13 cellular contexts compared by ENCODE assay signal in the genomic region with DNA sequence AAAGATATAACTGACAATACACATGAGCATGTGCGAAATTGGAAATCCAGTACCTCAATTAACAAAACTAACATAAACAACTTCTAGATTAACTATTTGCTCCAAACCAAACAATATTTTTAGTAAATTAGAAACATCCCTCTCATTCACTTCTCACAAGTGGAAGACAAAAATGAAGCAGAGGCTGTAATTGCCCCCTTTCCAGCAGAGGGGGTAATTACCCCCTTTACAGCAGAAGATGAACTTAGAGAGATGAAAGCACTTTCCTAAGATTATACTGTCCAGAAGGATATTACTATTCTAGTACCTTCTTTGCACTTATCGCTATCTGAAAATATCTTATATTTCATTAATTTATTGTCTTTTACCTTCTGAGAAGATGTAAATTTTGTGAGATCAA.
DNase-seq lines count a peak whose midpoint lies in the region; ATAC-seq, FAIRE-seq and TF ChIP-seq lines count a peak whose summit lies in the region.
"Had no signal": no experiment of that assay in that cellular context is flagged by ENCODE, and none has a peak within 500 bp of the region (broad histone marks: within the 10 kb centered on the region; RNA-seq: fewer than 3 reads in every experiment).

No MANE protein-coding gene starts in this region.

- H3K4me2 ChIP-seq in HepG2 (ENCODE audit: low read depth, low read length) (no peak overlapping the region), OCI-LY1 (ENCODE audit: low read length) (no peak overlapping the region), mesendoderm (ENCODE audit: low read length) (no peak overlapping the region)

- no peak for FAIRE-seq in HepG2 (lab: Jason Lieb, UNC)
- FAIRE-seq: K562 had no signal

- no peak overlapping the region for H3K27ac ChIP-seq in HepG2 (ENCODE audit: extremely low read length, insufficient read depth, low read length)
- H3K27ac ChIP-seq in right lobe of liver = no peak overlapping the region
- no peak overlapping the region for H3K27ac ChIP-seq in OCI-LY1 (ENCODE audit: low read depth, low read length, poor library complexity, severe bottlenecking)
- no peak overlapping the region for H3K27ac ChIP-seq in mesendoderm (ENCODE audit: low read depth, low read length)
- H3K27ac ChIP-seq: 22Rv1, GM23248, HL-60 had no signal

- H3K4me3 ChIP-seq in HepG2 (replicated peaks in 1 of 3; ENCODE audit: insufficient read depth in 1 of 3, low read depth in 2 of 3, low read length in 3 of 3) (no peak overlapping the region), right lobe of liver (no peak overlapping the region), OCI-LY1 (ENCODE audit: low read depth, low read length, poor library complexity, severe bottlenecking) (no peak overlapping the region), mesendoderm (ENCODE audit: low read length) (no peak overlapping the region)
- H3K4me3 ChIP-seq: GM23248, HAP-1, K562 had no signal

- no peaks in the 10 kb centered on the region for H3K9me3 ChIP-seq in HepG2 (ENCODE audit: low read length)
- no peaks in the 10 kb centered on the region for H3K9me3 ChIP-seq in right lobe of liver
- no peaks in the 10 kb centered on the region for H3K9me3 ChIP-seq in OCI-LY1 (ENCODE audit: low read length)
- H3K9me3 ChIP-seq: HAP-1 had no signal

- no TSS peak for BruUV-seq in HepG2 (replicated peaks; lab: Mats Ljungman, UMichigan)

- no peak overlapping the region for H2AK5ac ChIP-seq in mesendoderm (ENCODE audit: low read length)

- no peak overlapping the region for H3K18ac ChIP-seq in mesendoderm (ENCODE audit: low read length)

- intact Hi-C loops in HepG2 (cut with micrococcal nuclease; ENCODE audit: unreplicated experiment) = loop anchor here (5.0 kb wide), 1 partner anchor 315 kb away; no protein-coding TSS in a partner anchor
- intact Hi-C loops in right lobe of liver (cut with DNase I) = no loop called here

- no peak overlapping the region for H3K56ac ChIP-seq in mesendoderm (ENCODE audit: low read length)

- H3K9me2 ChIP-seq in OCI-LY1 (ENCODE audit: low read depth, low read length) = no peaks in the 10 kb centered on the region

- 45% methylated on average over 2 of the region's 2 CpGs for WGBS in HepG2 (ENCODE audit: low lambda C conversion rate)
- 86% methylated on average over 2 of the region's 2 CpGs for WGBS in right lobe of liver (ENCODE audit: insufficient coverage, low coverage, low lambda C conversion rate, missing lambda C conversion rate)
- no CpG with 5 or more reads among the region's 2 CpGs for WGBS in mesendoderm (ENCODE audit: extremely low coverage, insufficient coverage, low lambda C conversion rate)

- H3K79me1 ChIP-seq in mesendoderm (ENCODE audit: low read length) = no peaks in the 10 kb centered on the region

- TF ChIP-seq POLR2A in HepG2 (IDR thresholded peaks at IDR 0.05; ENCODE audit: insufficient read depth in 1 of 2, low read depth in 2 of 2, low read length in 2 of 2) = no peak
- no peak for TF ChIP-seq POLR2A in right lobe of liver (IDR thresholded peaks at IDR 0.05)

- no peak for DNase-seq in HepG2 (ENCODE audit: low spot score)
- DNase-seq in right lobe of liver = no peak
- peak; percentile 11 for DNase-seq in mesendoderm
- no peak for DNase-seq in effector CD4-positive, alpha-beta T cell
- DNase-seq in ecto neural progenitor cell (ENCODE audit: low spot score) = no peak
- DNase-seq: CD8-positive, alpha-beta memory T cell; GM23248 had no signal

- H4K5ac ChIP-seq in mesendoderm (ENCODE audit: low read length) = no peak overlapping the region

- H2BK120ac ChIP-seq in mesendoderm (ENCODE audit: low read depth, low read length) = no peak overlapping the region

- no peaks in the 10 kb centered on the region for H3K27me3 ChIP-seq in HepG2 (ENCODE audit: control insufficient read depth in 1 of 2, insufficient read depth in 2 of 2, low read length in 2 of 2)
- H3K27me3 ChIP-seq in right lobe of liver = no peaks in the 10 kb centered on the region
- no peaks in the 10 kb centered on the region for H3K27me3 ChIP-seq in OCI-LY1 (ENCODE audit: insufficient read depth, low read length)
- no peaks in the 10 kb centered on the region for H3K27me3 ChIP-seq in mesendoderm (ENCODE audit: insufficient read depth, low read length, poor library complexity)

- H3K9ac ChIP-seq in HepG2 (ENCODE audit: insufficient read depth, low read depth, low read length) = no peak overlapping the region
- H3K9ac ChIP-seq in OCI-LY1 (ENCODE audit: low read length) = no peak overlapping the region
- H3K9ac ChIP-seq in mesendoderm (ENCODE audit: low read length) = no peak overlapping the region
- H3K9ac ChIP-seq: GM23248 had no signal

- no peak for ATAC-seq in HepG2
- no peak for ATAC-seq in right lobe of liver
- ATAC-seq in HG02981 (IDR thresholded peaks at IDR 0.05; ENCODE audit: unreplicated experiment) = no peak
- ATAC-seq: K562 had no signal

- CTCF ChIA-PET in HepG2 (lab: Yijun Ruan, JAX; ENCODE audit: low intra/inter-chr PET ratio, low total read pairs) = no interaction called here

- H2BK5ac ChIP-seq in mesendoderm (ENCODE audit: low read length) = no peak overlapping the region

- no peak overlapping the region for H4K8ac ChIP-seq in mesendoderm (ENCODE audit: low read depth, low read length)

- no peak for TF ChIP-seq RAD21 in HepG2 (CRISPR knock-in tag; IDR thresholded peaks at IDR 0.05)

- no peak overlapping the region for H3K23ac ChIP-seq in mesendoderm (ENCODE audit: low read length)

- no peak overlapping the region for H3K4ac ChIP-seq in mesendoderm (ENCODE audit: low read depth, low read length)

- TF ChIP-seq CTCF in HepG2 (CRISPR knock-in tag; IDR thresholded peaks at IDR 0.05) = no peak
- TF ChIP-seq CTCF in right lobe of liver (IDR thresholded peaks at IDR 0.05) = peak in 1 of 4 donors; percentile 6
- TF ChIP-seq CTCF in OCI-LY1 (IDR thresholded peaks at IDR 0.05; ENCODE audit: low read length) = peak; percentile 29; the same call in 1 of the 2 replicates

- H2AFZ ChIP-seq in HepG2 (ENCODE audit: low read length) (no peak overlapping the region), OCI-LY1 (ENCODE audit: low read length) (no peak overlapping the region)
- H2AFZ ChIP-seq: GM23248 had no signal

- in situ Hi-C loops in HepG2 (cut with HindIII; ENCODE audit: extremely low pct_ligation_motif_present, low pct_unique_long_range_greater_than_20kb) = loop anchor here (25.0 kb wide), 1 partner anchor 270 kb away; no protein-coding TSS in a partner anchor

- H3K79me2 ChIP-seq in HepG2 (ENCODE audit: insufficient read depth, low read length) (no peaks in the 10 kb centered on the region), OCI-LY1 (ENCODE audit: insufficient read depth, low read length) (no peaks in the 10 kb centered on the region), mesendoderm (ENCODE audit: control insufficient read depth, insufficient read depth, low read length) (no peaks in the 10 kb centered on the region)

- no peaks in the 10 kb centered on the region for H3F3A ChIP-seq in OCI-LY1 (ENCODE audit: insufficient read depth, low read length)

- H4K20me1 ChIP-seq in HepG2 (ENCODE audit: insufficient read depth, low read length) (no peaks in the 10 kb centered on the region), OCI-LY1 (ENCODE audit: insufficient read depth, low read length) (no peaks in the 10 kb centered on the region)

- TF ChIP-seq EP300 in HepG2 (IDR thresholded peaks at IDR 0.05; ENCODE audit: low read depth in 2 of 2, low read length in 2 of 2) = no peak
- no peak for TF ChIP-seq EP300 in HepG2 (CRISPR knock-in tag; IDR thresholded peaks at IDR 0.05; ENCODE audit: borderline replicate concordance)

- POLR2A ChIA-PET in HepG2 (lab: Yijun Ruan, JAX) = no interaction called here

- H3K4me1 ChIP-seq in HepG2 (ENCODE audit: insufficient read depth, low read length) = no peaks in the 10 kb centered on the region
- no peaks in the 10 kb centered on the region for H3K4me1 ChIP-seq in right lobe of liver
- no peaks in the 10 kb centered on the region for H3K4me1 ChIP-seq in OCI-LY1 (ENCODE audit: insufficient read depth, low read length, severe bottlenecking)
- H3K4me1 ChIP-seq in mesendoderm (ENCODE audit: control insufficient read depth, low read depth, low read length) = no peaks in the 10 kb centered on the region

- H2BK15ac ChIP-seq in mesendoderm (replicated peaks; ENCODE audit: low read depth) = no peak overlapping the region

- H3K36me3 ChIP-seq in HepG2 (replicated peaks in 1 of 2; ENCODE audit: control insufficient read depth in 1 of 2, insufficient read depth in 2 of 2, low read length in 2 of 2) = no peaks in the 10 kb centered on the region
- no peaks in the 10 kb centered on the region for H3K36me3 ChIP-seq in right lobe of liver
- H3K36me3 ChIP-seq in OCI-LY1 (ENCODE audit: insufficient read depth, low read length) = no peaks in the 10 kb centered on the region
- H3K36me3 ChIP-seq in mesendoderm (ENCODE audit: control insufficient read depth, insufficient read depth, low read length) = no peaks in the 10 kb centered on the region
- H3K36me3 ChIP-seq: HAP-1 had no signal

TF ChIP-seq in HepG2, 621 proteins besides CTCF, POLR2A, EP300 and RAD21:
- TF ChIP-seq STAG1 (CRISPR knock-in tag; IDR thresholded peaks at IDR 0.05) (peak; percentile 44; the same call in 1 of the 2 replicates), ZNF33B (CRISPR knock-in tag; IDR thresholded peaks at IDR 0.05) (no peak), PHF20 (CRISPR knock-in tag; IDR thresholded peaks at IDR 0.05) (no peak)
